In the genomic region with DNA sequence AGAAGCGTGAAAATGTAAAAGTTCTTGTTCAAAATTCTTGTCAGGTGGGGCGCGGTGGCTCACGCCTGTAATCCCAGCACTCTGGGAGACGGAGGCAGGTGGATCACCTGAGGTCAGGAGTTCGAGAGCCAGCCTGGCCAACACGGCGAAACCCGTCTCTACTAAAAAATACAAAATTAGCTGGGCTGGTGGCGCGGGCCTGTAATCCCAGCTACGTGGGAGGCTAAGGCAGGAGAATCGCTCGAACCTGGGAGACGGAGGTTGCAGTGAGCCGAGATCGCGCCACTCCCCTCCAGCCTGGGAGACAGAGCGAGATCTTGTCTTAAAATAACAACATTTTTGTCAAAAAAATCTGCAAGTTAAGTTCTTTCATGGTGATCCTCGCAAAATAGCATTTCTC, we compare ENCODE assay signal across 7 cellular contexts. TPM values are rescaled to one million over a fixed set of nuclear protein-coding genes. Genes with fewer than 3 reads are reported as not detected.
DNase-seq lines count a peak whose midpoint lies in the region; ATAC-seq, FAIRE-seq and TF ChIP-seq lines count a peak whose summit lies in the region.
"Not testable (repeated sequence)": the region's sequence is repeated elsewhere in the genome, so short reads cannot be mapped to it uniquely, and the experiment has no call there.

No MANE protein-coding gene starts in this region.

- not testable (repeated sequence) for DNase-seq in HAP-1 (ENCODE audit: low spot score in 2 of 2); T-helper 2 cell treated with Interferon-gamma antibody and Interleukin-4, amounts not matched to agents 5 μg/mL and 100 μg/mL, for 36 hours (ENCODE audit: low spot score); astrocyte (ENCODE audit: low read depth); epithelial cell of esophagus (ENCODE audit: low read depth); natural killer cell treated with Interleukin-12 subunit alpha and Interleukin-12 subunit beta and Interleukin-15 and Interleukin-18, amount 100 ng/mL, for 72 hours (ENCODE audit: low spot score)

- peaks cover 11% of the 10 kb centered on the region for H3K36me3 ChIP-seq in HAP-1 (replicated peaks)
- H3K36me3 ChIP-seq in astrocyte (ENCODE audit: insufficient read depth, low read length); iPS-20b (ENCODE audit: insufficient read depth, low read depth, low read length); skeletal muscle tissue (ENCODE audit: control insufficient read depth in 3 of 3, insufficient read depth in 3 of 3, low read length in 3 of 3): not testable (repeated sequence)

- H3K9me3 Mint-ChIP-seq in T-helper 2 cell treated with Interferon-gamma antibody and Interleukin-4, amounts not matched to agents 5 μg/mL and 100 μg/mL, for 36 hours; astrocyte (ENCODE audit: unreplicated experiment); natural killer cell treated with Interleukin-12 subunit alpha and Interleukin-12 subunit beta and Interleukin-15 and Interleukin-18, amount 100 ng/mL, for 72 hours: not testable (repeated sequence)

- peaks cover 55% of the 10 kb centered on the region for H4K20me1 ChIP-seq in astrocyte (ENCODE audit: insufficient read depth, low read length)

- not testable (repeated sequence) for H2AFZ ChIP-seq in astrocyte (ENCODE audit: low read depth, low read length)

- H3K79me2 ChIP-seq in astrocyte (ENCODE audit: insufficient read depth, low read length): peaks cover 65% of the 10 kb centered on the region

- peak overlapping the region; percentile 99 for H3K9ac ChIP-seq in astrocyte (ENCODE audit: low read length)
- H3K9ac ChIP-seq in iPS-20b (ENCODE audit: low read depth, low read length): peak overlapping the region; percentile 90; the same call in 1 of the 2 replicates
- peak overlapping the region; percentile 82 to 90 (median 89) for H3K9ac ChIP-seq in skeletal muscle tissue (ENCODE audit: low read depth in 1 of 3, low read length in 3 of 3)

- not testable (repeated sequence) for H3K27me3 ChIP-seq in HAP-1 (ENCODE audit: low read depth); astrocyte (ENCODE audit: insufficient read depth, low read length); iPS-20b (ENCODE audit: insufficient read depth, low read length); skeletal muscle tissue (ENCODE audit: control insufficient read depth in 3 of 3, insufficient read depth in 3 of 3, low read length in 3 of 3)

- H3K4me1 Mint-ChIP-seq in T-helper 2 cell treated with Interferon-gamma antibody and Interleukin-4, amounts not matched to agents 5 μg/mL and 100 μg/mL, for 36 hours (ENCODE audit: low read depth): not testable (repeated sequence)
- peaks cover 19% of the 10 kb centered on the region for H3K4me1 Mint-ChIP-seq in astrocyte (ENCODE audit: low read depth, unreplicated experiment)
- peaks cover 18 to 21% of the 10 kb centered on the region in 2 donors for H3K4me1 Mint-ChIP-seq in natural killer cell treated with Interleukin-12 subunit alpha and Interleukin-12 subunit beta and Interleukin-15 and Interleukin-18, amount 100 ng/mL, for 72 hours (ENCODE audit: low read depth in 2 of 2)

- peak overlapping the region; percentile 90 for H3K4me2 ChIP-seq in astrocyte (ENCODE audit: low read length)

- H3K27ac ChIP-seq in astrocyte (ENCODE audit: low read depth, low read length) (peak overlapping the region; percentile 99), skeletal muscle tissue (ENCODE audit: low read depth, low read length) (peak overlapping the region; percentile 99)
- H3K27ac ChIP-seq in iPS-20b (ENCODE audit: low read length): not testable (repeated sequence)

- H3K27ac Mint-ChIP-seq in T-helper 2 cell treated with Interferon-gamma antibody and Interleukin-4, amounts not matched to agents 5 μg/mL and 100 μg/mL, for 36 hours; natural killer cell treated with Interleukin-12 subunit alpha and Interleukin-12 subunit beta and Interleukin-15 and Interleukin-18, amount 100 ng/mL, for 72 hours: not testable (repeated sequence)
- H3K27ac Mint-ChIP-seq in astrocyte (ENCODE audit: unreplicated experiment): peak overlapping the region; percentile 91

- not testable (repeated sequence) for TF ChIP-seq CTCF in astrocyte (IDR thresholded peaks at IDR 0.05; ENCODE audit: insufficient read depth, low read depth, low read length); epithelial cell of esophagus (IDR thresholded peaks at IDR 0.05; ENCODE audit: insufficient read depth, low read depth, low read length, missing control alignments)

- peaks cover 12% of the 10 kb centered on the region for H3K4me1 ChIP-seq in HAP-1
- peaks cover 28% of the 10 kb centered on the region for H3K4me1 ChIP-seq in astrocyte (ENCODE audit: insufficient read depth, low read length)
- peaks cover 22% of the 10 kb centered on the region; the same call in 1 of the 2 replicates for H3K4me1 ChIP-seq in iPS-20b (ENCODE audit: insufficient read depth, low read length)
- peaks cover 45 to 51% (median 50%) of the 10 kb centered on the region in 3 donors for H3K4me1 ChIP-seq in skeletal muscle tissue (ENCODE audit: control insufficient read depth in 3 of 3, insufficient read depth in 3 of 3, low read length in 3 of 3)

- in situ Hi-C loops in HAP-1 (cut with MboI; ENCODE audit: low sequenced_read_pairs): not testable (repeated sequence)

- ATAC-seq in natural killer cell treated with Interleukin-12 subunit alpha and Interleukin-12 subunit beta and Interleukin-15 and Interleukin-18, amount 100 ng/mL, for 72 hours: not testable (repeated sequence)

- H3K4me3 ChIP-seq in HAP-1: peak overlapping the region; percentile 81
- H3K4me3 ChIP-seq in astrocyte (ENCODE audit: insufficient read depth, low read depth, low read length): peak overlapping the region; percentile 77
- peak overlapping the region; percentile 66 for H3K4me3 ChIP-seq in epithelial cell of esophagus (ENCODE audit: low read length)
- H3K4me3 ChIP-seq in iPS-20b (ENCODE audit: low read length): peak overlapping the region; percentile 83
- H3K4me3 ChIP-seq in skeletal muscle tissue (ENCODE audit: low read length in 3 of 3): peak overlapping the region; percentile 80 to 81 (median 80)

- not testable (repeated sequence) for H3K9me3 ChIP-seq in HAP-1; astrocyte (ENCODE audit: insufficient read depth, low read depth, low read length); iPS-20b (ENCODE audit: insufficient read depth, low read depth, low read length); skeletal muscle tissue (ENCODE audit: control insufficient read depth in 3 of 3, low read length in 3 of 3)

- not testable (repeated sequence) for H3K36me3 Mint-ChIP-seq in T-helper 2 cell treated with Interferon-gamma antibody and Interleukin-4, amounts not matched to agents 5 μg/mL and 100 μg/mL, for 36 hours (ENCODE audit: low read depth); astrocyte (ENCODE audit: low read depth, unreplicated experiment); natural killer cell treated with Interleukin-12 subunit alpha and Interleukin-12 subunit beta and Interleukin-15 and Interleukin-18, amount 100 ng/mL, for 72 hours

- peaks cover 61% of the 10 kb centered on the region for H3K27me3 Mint-ChIP-seq in T-helper 2 cell treated with Interferon-gamma antibody and Interleukin-4, amounts not matched to agents 5 μg/mL and 100 μg/mL, for 36 hours (ENCODE audit: low read depth)
- not testable (repeated sequence) for H3K27me3 Mint-ChIP-seq in astrocyte (ENCODE audit: low read depth, unreplicated experiment); natural killer cell treated with Interleukin-12 subunit alpha and Interleukin-12 subunit beta and Interleukin-15 and Interleukin-18, amount 100 ng/mL, for 72 hours

- not testable (repeated sequence) for FAIRE-seq in astrocyte (lab: Jason Lieb, UNC)

- peak overlapping the region; percentile 59 for H3K4me3 Mint-ChIP-seq in T-helper 2 cell treated with Interferon-gamma antibody and Interleukin-4, amounts not matched to agents 5 μg/mL and 100 μg/mL, for 36 hours
- H3K4me3 Mint-ChIP-seq in astrocyte (ENCODE audit: unreplicated experiment): peak overlapping the region; percentile 89
- peak overlapping the region; percentile 53 for H3K4me3 Mint-ChIP-seq in natural killer cell treated with Interleukin-12 subunit alpha and Interleukin-12 subunit beta and Interleukin-15 and Interleukin-18, amount 100 ng/mL, for 72 hours

RNA-seq across cellular contexts. Expression of a gene that starts 1.7 kb away (rescaled TPM):
- 46.3 and 46.7 TPM in 2 replicates for total RNA-seq in astrocyte
- total RNA-seq in natural killer cell treated with Interleukin-12 subunit alpha and Interleukin-12 subunit beta and Interleukin-15 and Interleukin-18, amount 100 ng/mL, for 72 hours: 10 to 100 TPM; 15.8 to 29.8 TPM
- total RNA-seq in skeletal muscle tissue: 8.9 TPM
